In genomic region chr1:6003568-6004411, GRCh38 we compare ENCODE assay signal across 10 cellular contexts. TPM values are rescaled to one million over a fixed set of nuclear protein-coding genes. Genes with fewer than 3 reads are reported as not detected.
DNase-seq lines count a peak whose midpoint lies in the region; ATAC-seq and TF ChIP-seq lines count a peak whose summit lies in the region.
"Had no signal": no experiment of that assay in that cellular context is flagged by ENCODE, and none has a peak within 500 bp of the region (broad histone marks: within the 10 kb centered on the region; RNA-seq: fewer than 3 reads in every experiment).

No MANE protein-coding gene starts in this region.

- CTCF ChIA-PET in activated naive CD4-positive, alpha-beta T cell treated with anti-CD3 and anti-CD28 coated beads for 36 hours (lab: Charles Lee), result no interaction called here

- H3K4me2 ChIP-seq in osteoblast (ENCODE audit: insufficient read depth, low read length), result no peak overlapping the region

- ATAC-seq in GM19324 (IDR thresholded peaks at IDR 0.05; ENCODE audit: low FRiP score, unreplicated experiment) (no peak), HG03039 (IDR thresholded peaks at IDR 0.05; ENCODE audit: unreplicated experiment) (no peak)

- H3K4me1 ChIP-seq in HAP-1 (peaks cover 18% of the 10 kb centered on the region), osteoblast (ENCODE audit: insufficient read depth, low read length) (no peaks in the 10 kb centered on the region)
- peaks cover 5% of the 10 kb centered on the region for H3K4me1 ChIP-seq in effector memory CD4-positive, alpha-beta T cell (ENCODE audit: control insufficient read depth, insufficient read depth, low read length, poor library complexity, severe bottlenecking)

- H2AFZ ChIP-seq in osteoblast (ENCODE audit: low read length), result no peak overlapping the region

- no peak overlapping the region for H3K4me3 ChIP-seq in HAP-1
- no peak overlapping the region for H3K4me3 ChIP-seq in effector memory CD4-positive, alpha-beta T cell (ENCODE audit: insufficient read depth, low read depth, low read length, poor library complexity, severe bottlenecking)
- no peak overlapping the region for H3K4me3 ChIP-seq in osteoblast (ENCODE audit: insufficient read depth, low read length)

- H3K36me3 ChIP-seq in HAP-1 (replicated peaks), result no peaks in the 10 kb centered on the region
- H3K36me3 ChIP-seq in effector memory CD4-positive, alpha-beta T cell (ENCODE audit: control insufficient read depth, insufficient read depth, low read length), result no peaks in the 10 kb centered on the region
- H3K36me3 ChIP-seq in osteoblast (ENCODE audit: insufficient read depth, low read length), result no peaks in the 10 kb centered on the region

- H3K79me2 ChIP-seq in osteoblast (ENCODE audit: insufficient read depth, low read length), result no peaks in the 10 kb centered on the region

- intact Hi-C loops in activated naive CD4-positive, alpha-beta T cell treated with anti-CD3 and anti-CD28 coated beads for 36 hours (cut with micrococcal nuclease), result no loop called here

- peaks cover 10% of the 10 kb centered on the region for H4K20me1 ChIP-seq in osteoblast (ENCODE audit: insufficient read depth, low read length)

- no peak overlapping the region for H3K27ac Mint-ChIP-seq in activated naive CD4-positive, alpha-beta T cell treated with anti-CD3 and anti-CD28 coated beads for 36 hours
- H3K27ac Mint-ChIP-seq: activated naive CD4-positive, alpha-beta T cell treated with anti-CD3 and anti-CD28 coated beads, Interleukin-2, amount 50 U/mL, for 72 hours had no signal

- DNase-seq in HAP-1 (ENCODE audit: low spot score in 2 of 2), result peak; percentile 90 to 95
- DNase-seq in NCI-H345 (lab: John Stamatoyannopoulos, UW), result peak; percentile 91
- no peak for DNase-seq in effector memory CD4-positive, alpha-beta T cell
- DNase-seq in osteoblast (ENCODE audit: insufficient read length, low spot score, missing footprints), result peak; percentile 56
- DNase-seq in activated CD4-positive, CD25-positive, alpha-beta regulatory T cell (lab: John Stamatoyannopoulos, UW), result no peak
- no peak for DNase-seq in activated naive CD4-positive, alpha-beta T cell treated with anti-CD3 and anti-CD28 coated beads for 36 hours
- DNase-seq: DMS 273 treated with DMSO at 0.1 percent for 48 hours had no signal

- H3K9me3 ChIP-seq in HAP-1 (no peaks in the 10 kb centered on the region), osteoblast (ENCODE audit: low read depth, low read length) (no peaks in the 10 kb centered on the region)
- H3K9me3 ChIP-seq in effector memory CD4-positive, alpha-beta T cell (ENCODE audit: control insufficient read depth, low read length), result no peaks in the 10 kb centered on the region

- H3K36me3 Mint-ChIP-seq in activated naive CD4-positive, alpha-beta T cell treated with anti-CD3 and anti-CD28 coated beads for 36 hours (ENCODE audit: low read depth), result no peaks in the 10 kb centered on the region
- H3K36me3 Mint-ChIP-seq: activated naive CD4-positive, alpha-beta T cell treated with anti-CD3 and anti-CD28 coated beads, Interleukin-2, amount 50 U/mL, for 72 hours had no signal

- no peak overlapping the region for H3K4me3 Mint-ChIP-seq in activated naive CD4-positive, alpha-beta T cell treated with anti-CD3 and anti-CD28 coated beads for 36 hours

- no peaks in the 10 kb centered on the region for H3K9me3 Mint-ChIP-seq in activated naive CD4-positive, alpha-beta T cell treated with anti-CD3 and anti-CD28 coated beads for 36 hours
- H3K9me3 Mint-ChIP-seq: activated naive CD4-positive, alpha-beta T cell treated with anti-CD3 and anti-CD28 coated beads, Interleukin-2, amount 50 U/mL, for 72 hours had no signal

- in situ Hi-C loops in HAP-1 (cut with MboI; ENCODE audit: low sequenced_read_pairs), result no loop called here

- peaks cover 10% of the 10 kb centered on the region for H3K4me1 Mint-ChIP-seq in activated naive CD4-positive, alpha-beta T cell treated with anti-CD3 and anti-CD28 coated beads for 36 hours (ENCODE audit: low read depth)

- no peaks in the 10 kb centered on the region for H3K27me3 Mint-ChIP-seq in activated naive CD4-positive, alpha-beta T cell treated with anti-CD3 and anti-CD28 coated beads for 36 hours (ENCODE audit: low read depth)

- H3K27ac ChIP-seq in effector memory CD4-positive, alpha-beta T cell (ENCODE audit: insufficient read depth, low read length, poor library complexity, severe bottlenecking), result peak overlapping the region; percentile 7
- no peak overlapping the region for H3K27ac ChIP-seq in osteoblast (ENCODE audit: low read depth, low read length)

- no peaks in the 10 kb centered on the region for H3K27me3 ChIP-seq in HAP-1 (ENCODE audit: low read depth)
- H3K27me3 ChIP-seq in effector memory CD4-positive, alpha-beta T cell (replicated peaks; ENCODE audit: control insufficient read depth, insufficient read depth, low read length, poor library complexity, severe bottlenecking), result no peaks in the 10 kb centered on the region
- H3K27me3 ChIP-seq in osteoblast (ENCODE audit: insufficient read depth, low read length), result no peaks in the 10 kb centered on the region

- no peak for TF ChIP-seq CTCF in osteoblast (IDR thresholded peaks at IDR 0.05; ENCODE audit: extremely low read depth, low read depth, low read length)

RNA-seq across cellular contexts. Expression of gene NPHP4, which starts 11.6 kb away (rescaled TPM):
- total RNA-seq in osteoblast, result 6.5 and 8.0 TPM in 2 replicates
- total RNA-seq in activated naive CD4-positive, alpha-beta T cell treated with anti-CD3 and anti-CD28 coated beads for 36 hours, result 10 to 100 TPM; 10.7 to 11.2 TPM

RNA-seq across cellular contexts. Expression of gene KCNAB2, which starts 41.9 kb away (rescaled TPM):
- 5.0 and 5.8 TPM in 2 replicates for total RNA-seq in osteoblast
- 100 to 1,000 TPM; 164 to 166 TPM for total RNA-seq in activated naive CD4-positive, alpha-beta T cell treated with anti-CD3 and anti-CD28 coated beads for 36 hours

Comparison
In these comparisons a context has a peak if more than half of its experiments do, and no peak if none do; other contexts are left out.
1. DNase-seq: peak in HAP-1 (2 of 2), NCI-H345 (single experiment) and osteoblast (single experiment); none in effector memory CD4-positive, alpha-beta T cell (0 of 3), activated CD4-positive, CD25-positive, alpha-beta regulatory T cell (0 of 4) and activated naive CD4-positive, alpha-beta T cell treated with anti-CD3 and anti-CD28 coated beads for 36 hours (single experiment).
2. RNA of gene KCNAB2, which starts 41.9 kb away (total RNA-seq): 164 to 166 TPM in activated naive CD4-positive, alpha-beta T cell treated with anti-CD3 and anti-CD28 coated beads for 36 hours; 5.0 to 5.8 TPM in osteoblast; every median in the first group is over 10 times any median in the second.